In the genomic region with DNA sequence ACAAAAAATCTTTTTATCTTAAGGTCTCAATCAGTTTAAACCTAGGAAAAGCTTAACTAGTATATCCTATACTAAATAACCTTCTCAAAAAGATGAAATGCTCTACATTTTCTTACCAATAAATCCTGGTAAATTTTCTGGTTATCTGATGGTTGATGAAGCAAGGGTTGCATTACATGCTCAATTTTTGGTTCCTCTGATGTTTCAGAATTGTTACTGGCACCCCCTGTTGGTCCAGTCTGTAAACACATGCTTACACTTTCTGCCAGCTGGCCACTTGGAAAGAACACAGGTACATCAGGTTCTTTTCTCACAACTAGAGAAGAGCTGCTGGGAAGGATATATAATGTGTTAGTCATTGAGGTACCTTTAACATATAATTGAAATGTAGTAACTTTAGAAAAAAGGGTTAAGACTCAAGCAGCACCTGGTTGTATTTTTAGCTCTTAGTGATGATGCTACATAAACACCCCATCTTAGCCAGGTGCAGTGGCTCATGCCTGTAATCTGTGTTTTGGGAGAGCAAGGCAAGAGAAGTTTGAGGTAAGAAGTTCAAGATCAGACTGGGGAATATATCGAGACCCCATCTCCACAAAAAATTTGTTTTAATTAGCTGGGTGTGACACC, we compare ENCODE assay signal across 8 cellular contexts. TPM values are rescaled to one million over a fixed set of nuclear protein-coding genes. Genes with fewer than 3 reads are reported as not detected.
DNase-seq lines count a peak whose midpoint lies in the region; ATAC-seq and TF ChIP-seq lines count a peak whose summit lies in the region.

No MANE protein-coding gene starts in this region.

- no peaks in the 10 kb centered on the region for H3K4me1 ChIP-seq in GM23338 (ENCODE audit: insufficient read depth)
- H3K4me1 ChIP-seq in left ventricle myocardium inferior: no peaks in the 10 kb centered on the region

- no peaks in the 10 kb centered on the region for H3K9me2 ChIP-seq in GM23338 (ENCODE audit: insufficient read depth)

- no peak overlapping the region for H2AFZ ChIP-seq in GM23338

- no peaks in the 10 kb centered on the region for H3K27me3 Mint-ChIP-seq in GM23338 (ENCODE audit: insufficient read depth, low read depth, poor library complexity)

- no peaks in the 10 kb centered on the region for H3K79me2 ChIP-seq in GM23338 (replicated peaks; ENCODE audit: insufficient read depth)

- H3K9me3 Mint-ChIP-seq in GM23338: no peaks in the 10 kb centered on the region

- peaks cover 18% of the 10 kb centered on the region for H4K20me1 ChIP-seq in GM23338 (replicated peaks; ENCODE audit: insufficient read depth)

- DNase-seq in DMS53 treated with DMSO at 0.1 percent for 48 hours (lab: John Stamatoyannopoulos, UW; ENCODE audit: unreplicated experiment): peak; percentile 77
- peak; percentile 75 for DNase-seq in GM23338 (ENCODE audit: low spot score)
- peak; percentile 12 for DNase-seq in NCI-H524 treated with DMSO at 0.1 percent for 48 hours (lab: John Stamatoyannopoulos, UW)
- peak; percentile 9 for DNase-seq in activated effector memory CD4-positive, alpha-beta T cell treated with Interleukin-2 at 50 U/mL for 16 hours
- no peak for DNase-seq in left ventricle myocardium inferior
- DNase-seq in stimulated activated CD4-positive, alpha-beta T cell treated with anti-CD3 and anti-CD28 coated beads, Interleukin-1b, Interleukin-23, amount 100 ng/mL, for 48 hours: peak; percentile 13
- no peak for DNase-seq in NCI-H1048 (lab: John Stamatoyannopoulos, UW)

- H3F3A ChIP-seq in GM23338 (replicated peaks; ENCODE audit: low read depth): no peaks in the 10 kb centered on the region; the same call in 1 of the 2 replicates

- H3K27me3 ChIP-seq in GM23338 (ENCODE audit: insufficient read depth) (no peaks in the 10 kb centered on the region), left ventricle myocardium inferior (ENCODE audit: low read depth) (no peaks in the 10 kb centered on the region)

- peak; percentile 73 to 80 for TF ChIP-seq CTCF in GM23338 (conservative IDR thresholded peaks at IDR 0.05; ENCODE audit: low read depth in 2 of 2)
- peak; percentile 69 for TF ChIP-seq CTCF in left ventricle myocardium inferior (IDR thresholded peaks at IDR 0.05; ENCODE audit: borderline replicate concordance)

- H3K36me3 ChIP-seq in GM23338 (ENCODE audit: insufficient read depth) (peaks cover 40% of the 10 kb centered on the region), left ventricle myocardium inferior (no peaks in the 10 kb centered on the region)

- intact Hi-C loops in left ventricle myocardium inferior (cut with micrococcal nuclease): loop anchor here (5.0 kb wide), 1 partner anchor 86 kb away; no protein-coding TSS in a partner anchor

- H3K4me1 Mint-ChIP-seq in GM23338: no peaks in the 10 kb centered on the region

- no peak overlapping the region for H3K4me2 ChIP-seq in GM23338

- no peak overlapping the region for H3K4me3 ChIP-seq in GM23338
- H3K4me3 ChIP-seq in left ventricle myocardium inferior: no peak overlapping the region

- H3K27ac Mint-ChIP-seq in GM23338: no peak overlapping the region

- H3K36me3 Mint-ChIP-seq in GM23338 (ENCODE audit: low read depth): peaks cover 51% of the 10 kb centered on the region

- H3K27ac ChIP-seq in GM23338 (ENCODE audit: low read depth) (no peak overlapping the region), left ventricle myocardium inferior (replicated peaks) (no peak overlapping the region)

- H3K4me3 Mint-ChIP-seq in GM23338: no peak overlapping the region

- peak; percentile 53; the same call in 2 of the 3 replicates for ATAC-seq in GM23338
- ATAC-seq in GM21360 (IDR thresholded peaks at IDR 0.05; ENCODE audit: unreplicated experiment): no peak

- H3K9me3 ChIP-seq in left ventricle myocardium inferior (replicated peaks): no peaks in the 10 kb centered on the region

TF ChIP-seq in GM23338, 12 proteins besides CTCF, POLR2A, EP300 and RAD21 (continues in another document):
- TF ChIP-seq EZH2phosphoT487 (IDR thresholded peaks at IDR 0.05; ENCODE audit: unreplicated experiment): no peak
- TF ChIP-seq, protein P1, sequence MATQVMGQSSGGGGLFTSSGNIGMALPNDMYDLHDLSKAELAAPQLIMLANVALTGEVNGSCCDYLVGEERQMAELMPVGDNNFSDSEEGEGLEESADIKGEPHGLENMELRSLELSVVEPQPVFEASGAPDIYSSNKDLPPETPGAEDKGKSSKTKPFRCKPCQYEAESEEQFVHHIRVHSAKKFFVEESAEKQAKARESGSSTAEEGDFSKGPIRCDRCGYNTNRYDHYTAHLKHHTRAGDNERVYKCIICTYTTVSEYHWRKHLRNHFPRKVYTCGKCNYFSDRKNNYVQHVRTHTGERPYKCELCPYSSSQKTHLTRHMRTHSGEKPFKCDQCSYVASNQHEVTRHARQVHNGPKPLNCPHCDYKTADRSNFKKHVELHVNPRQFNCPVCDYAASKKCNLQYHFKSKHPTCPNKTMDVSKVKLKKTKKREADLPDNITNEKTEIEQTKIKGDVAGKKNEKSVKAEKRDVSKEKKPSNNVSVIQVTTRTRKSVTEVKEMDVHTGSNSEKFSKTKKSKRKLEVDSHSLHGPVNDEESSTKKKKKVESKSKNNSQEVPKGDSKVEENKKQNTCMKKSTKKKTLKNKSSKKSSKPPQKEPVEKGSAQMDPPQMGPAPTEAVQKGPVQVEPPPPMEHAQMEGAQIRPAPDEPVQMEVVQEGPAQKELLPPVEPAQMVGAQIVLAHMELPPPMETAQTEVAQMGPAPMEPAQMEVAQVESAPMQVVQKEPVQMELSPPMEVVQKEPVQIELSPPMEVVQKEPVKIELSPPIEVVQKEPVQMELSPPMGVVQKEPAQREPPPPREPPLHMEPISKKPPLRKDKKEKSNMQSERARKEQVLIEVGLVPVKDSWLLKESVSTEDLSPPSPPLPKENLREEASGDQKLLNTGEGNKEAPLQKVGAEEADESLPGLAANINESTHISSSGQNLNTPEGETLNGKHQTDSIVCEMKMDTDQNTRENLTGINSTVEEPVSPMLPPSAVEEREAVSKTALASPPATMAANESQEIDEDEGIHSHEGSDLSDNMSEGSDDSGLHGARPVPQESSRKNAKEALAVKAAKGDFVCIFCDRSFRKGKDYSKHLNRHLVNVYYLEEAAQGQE (IDR thresholded peaks at IDR 0.05; ENCODE audit: unreplicated experiment): no peak
- TF ChIP-seq, protein P2, sequence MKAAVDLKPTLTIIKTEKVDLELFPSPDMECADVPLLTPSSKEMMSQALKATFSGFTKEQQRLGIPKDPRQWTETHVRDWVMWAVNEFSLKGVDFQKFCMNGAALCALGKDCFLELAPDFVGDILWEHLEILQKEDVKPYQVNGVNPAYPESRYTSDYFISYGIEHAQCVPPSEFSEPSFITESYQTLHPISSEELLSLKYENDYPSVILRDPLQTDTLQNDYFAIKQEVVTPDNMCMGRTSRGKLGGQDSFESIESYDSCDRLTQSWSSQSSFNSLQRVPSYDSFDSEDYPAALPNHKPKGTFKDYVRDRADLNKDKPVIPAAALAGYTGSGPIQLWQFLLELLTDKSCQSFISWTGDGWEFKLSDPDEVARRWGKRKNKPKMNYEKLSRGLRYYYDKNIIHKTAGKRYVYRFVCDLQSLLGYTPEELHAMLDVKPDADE (IDR thresholded peaks at IDR 0.05): no peak

RNA-seq across cellular contexts. Expression of a gene that starts 30.9 kb away (rescaled TPM):
- not detected in 2 replicates for total RNA-seq in GM23338 (2014; rRNA removed; shearing (Covaris generic))
- polyA plus RNA-seq in GM23338 (2016; fragmentation: Nextera tagmentation; extraction: Ambion mirVana): not detected in 2 replicates
- 4.3 TPM for total RNA-seq in left ventricle myocardium inferior

RNA-seq across cellular contexts. Expression of a gene that starts 51.0 kb away (rescaled TPM):
- total RNA-seq in GM23338 (2014; rRNA removed; shearing (Covaris generic)): 31.1 and 38.2 TPM in 2 replicates
- 15.1 and 15.6 TPM in 2 replicates for polyA plus RNA-seq in GM23338 (2016; fragmentation: Nextera tagmentation; extraction: Ambion mirVana)
- total RNA-seq in left ventricle myocardium inferior: 0.58 TPM

Comparison
In these comparisons a context has a peak if more than half of its experiments do, and no peak if none do; other contexts are left out.
1. DNase-seq: peak in DMS53 treated with DMSO at 0.1 percent for 48 hours (single experiment), GM23338 (single experiment), NCI-H524 treated with DMSO at 0.1 percent for 48 hours (single experiment), activated effector memory CD4-positive, alpha-beta T cell treated with Interleukin-2 at 50 U/mL for 16 hours (single experiment) and stimulated activated CD4-positive, alpha-beta T cell treated with anti-CD3 and anti-CD28 coated beads, Interleukin-1b, Interleukin-23, amount 100 ng/mL, for 48 hours (single experiment); none in left ventricle myocardium inferior (single experiment) and NCI-H1048 (single experiment).
2. RNA of a gene that starts 51.0 kb away (total RNA-seq): 31.1 to 38.2 TPM in GM23338; 0.58 TPM in left ventricle myocardium inferior (single experiment); every median in the first group is over 10 times any median in the second.